13 cellular contexts compared by ENCODE assay signal in the genomic region with DNA sequence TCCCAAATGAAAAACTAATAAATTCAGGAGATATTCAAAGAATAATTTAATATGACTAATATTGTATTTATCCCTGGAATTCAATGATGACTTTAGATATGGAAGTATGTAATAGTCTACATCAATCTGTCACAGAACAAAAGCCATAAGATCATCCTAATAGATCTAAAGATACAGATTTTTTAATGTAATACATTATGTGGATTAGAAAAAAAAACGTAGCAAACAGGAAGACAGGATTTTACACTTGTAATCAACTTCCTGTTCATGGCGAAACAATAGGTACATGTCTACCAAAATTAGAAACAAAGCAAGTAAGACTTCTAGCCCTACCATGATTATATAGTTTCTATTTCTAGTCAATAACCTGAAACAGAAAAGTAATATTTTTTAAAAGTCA.
A peak's percentile ranks its signal among the peaks of the same experiment; 100 is the strongest.
DNase-seq lines count a peak whose midpoint lies in the region; ATAC-seq and TF ChIP-seq lines count a peak whose summit lies in the region.
"Had no signal": no experiment of that assay in that cellular context is flagged by ENCODE, and none has a peak within 500 bp of the region (broad histone marks: within the 10 kb centered on the region; RNA-seq: fewer than 3 reads in every experiment).

No MANE protein-coding gene starts in this region.

- peaks cover 35% of the 10 kb centered on the region for H3K4me1 Mint-ChIP-seq in endothelial cell (ENCODE audit: unreplicated experiment)
- no peaks in the 10 kb centered on the region for H3K4me1 Mint-ChIP-seq in activated T-helper 17 cell treated with anti-CD3 and anti-CD28 coated beads, Interleukin-2, amount 50 U/mL, for 72 hours

- TF ChIP-seq CTCF in MM.1S (IDR thresholded peaks at IDR 0.05; ENCODE audit: low read length) (no peak), endothelial cell (IDR thresholded peaks at IDR 0.05; ENCODE audit: unreplicated experiment) (no peak)

- H3K36me3 ChIP-seq in MM.1S (replicated peaks; ENCODE audit: insufficient read depth, low read length): no peaks in the 10 kb centered on the region
- H3K36me3 ChIP-seq: HAP-1 had no signal

- H3K4me3 Mint-ChIP-seq in endothelial cell (ENCODE audit: unreplicated experiment): no peak overlapping the region
- H3K4me3 Mint-ChIP-seq in activated T-helper 17 cell treated with anti-CD3 and anti-CD28 coated beads, Interleukin-2, amount 50 U/mL, for 72 hours: no peak overlapping the region
- H3K4me3 Mint-ChIP-seq: CD4-positive, alpha-beta T cell had no signal

- no peaks in the 10 kb centered on the region for H3K9me3 Mint-ChIP-seq in endothelial cell (ENCODE audit: unreplicated experiment)
- peaks cover 4% of the 10 kb centered on the region for H3K9me3 Mint-ChIP-seq in activated T-helper 17 cell treated with anti-CD3 and anti-CD28 coated beads, Interleukin-2, amount 50 U/mL, for 72 hours

- peak; percentile 7 for DNase-seq in MM.1S
- DNase-seq in endothelial cell (ENCODE audit: low spot score): no peak
- peak; percentile 42 to 49 for DNase-seq in lung microvascular endothelial cell (ENCODE audit: low read depth in 2 of 2)
- DNase-seq in activated CD4-positive, alpha-beta T cell treated with anti-CD3 and anti-CD28 coated beads, Interleukin-2, amount 50 U/mL, for 4 hours: no peak
- no peak for DNase-seq in middle frontal gyrus (ENCODE audit: extremely low spot score, low spot score)
- DNase-seq: AML-193; Caco-2; CD4-positive, alpha-beta T cell; DMS79; GDM1 had no signal

- H4K20me1 ChIP-seq in MM.1S (ENCODE audit: insufficient read depth, low read length): no peaks in the 10 kb centered on the region

- no peaks in the 10 kb centered on the region for H3F3A ChIP-seq in MM.1S (ENCODE audit: insufficient read depth, low read length)

- no peak overlapping the region for H3K27ac ChIP-seq in MM.1S (ENCODE audit: low read length)
- H3K27ac ChIP-seq: C4-2B had no signal

- H3K27me3 ChIP-seq in MM.1S (replicated peaks; ENCODE audit: insufficient read depth, low read length): no peaks in the 10 kb centered on the region

- no peak overlapping the region for H3K9ac ChIP-seq in MM.1S (ENCODE audit: low read length)

- peaks cover 7% of the 10 kb centered on the region for H3K36me3 Mint-ChIP-seq in endothelial cell (ENCODE audit: low read depth, unreplicated experiment)
- H3K36me3 Mint-ChIP-seq in activated T-helper 17 cell treated with anti-CD3 and anti-CD28 coated beads, Interleukin-2, amount 50 U/mL, for 72 hours (ENCODE audit: low read depth): no peaks in the 10 kb centered on the region

- no peak overlapping the region for H3K4me3 ChIP-seq in MM.1S (ENCODE audit: low read length)
- H3K4me3 ChIP-seq: HAP-1 had no signal

- no peak overlapping the region for H2AFZ ChIP-seq in MM.1S (ENCODE audit: low read length)

- H3K9me2 ChIP-seq in MM.1S (replicated peaks; ENCODE audit: insufficient read depth, low read length): no peaks in the 10 kb centered on the region

- no peaks in the 10 kb centered on the region for H3K4me1 ChIP-seq in MM.1S (ENCODE audit: low read length)
- H3K4me1 ChIP-seq: Caco-2, HAP-1 had no signal

- H3K9me3 ChIP-seq in MM.1S (replicated peaks; ENCODE audit: insufficient read depth, low read length): no peaks in the 10 kb centered on the region
- H3K9me3 ChIP-seq: Caco-2, HAP-1 had no signal

- peak overlapping the region; percentile 96 for H3K27ac Mint-ChIP-seq in endothelial cell (ENCODE audit: unreplicated experiment)
- no peak overlapping the region for H3K27ac Mint-ChIP-seq in activated T-helper 17 cell treated with anti-CD3 and anti-CD28 coated beads, Interleukin-2, amount 50 U/mL, for 72 hours
- H3K27ac Mint-ChIP-seq: CD4-positive, alpha-beta T cell had no signal

- no peak overlapping the region; the same call in 1 of the 2 replicates for H3K4me2 ChIP-seq in MM.1S (ENCODE audit: low read depth, low read length)

- no peaks in the 10 kb centered on the region for H3K79me2 ChIP-seq in MM.1S (ENCODE audit: low read length)

- peaks cover 2% of the 10 kb centered on the region for H3K27me3 Mint-ChIP-seq in endothelial cell (ENCODE audit: unreplicated experiment)
- no peaks in the 10 kb centered on the region for H3K27me3 Mint-ChIP-seq in activated T-helper 17 cell treated with anti-CD3 and anti-CD28 coated beads, Interleukin-2, amount 50 U/mL, for 72 hours

- no peak for ATAC-seq in activated T-helper 17 cell treated with anti-CD3 and anti-CD28 coated beads, Interleukin-2, amount 50 U/mL, for 72 hours (replicated peaks)

Comparison
In these comparisons a context has a peak if more than half of its experiments do, and no peak if none do; other contexts are left out.
1. DNase-seq: peak in MM.1S (single experiment) and lung microvascular endothelial cell (2 of 2); none in endothelial cell (single experiment), activated CD4-positive, alpha-beta T cell treated with anti-CD3 and anti-CD28 coated beads, Interleukin-2, amount 50 U/mL, for 4 hours (0 of 2) and middle frontal gyrus (single experiment).